ENCODE assay signal across 8 cellular contexts in genomic region chr1:205275133-205275532, GRCh38. TPM values are rescaled to one million over a fixed set of nuclear protein-coding genes. Genes with fewer than 3 reads are reported as not detected.
DNase-seq lines count a peak whose midpoint lies in the region; ATAC-seq and TF ChIP-seq lines count a peak whose summit lies in the region.

No MANE protein-coding gene starts in this region.

- H3K4me2 ChIP-seq in PC-9, result no peak overlapping the region

- H4K20me1 ChIP-seq in PC-9 (ENCODE audit: insufficient read depth), result no peaks in the 10 kb centered on the region

- H3K27me3 ChIP-seq in stomach (no peaks in the 10 kb centered on the region), PC-9 (ENCODE audit: insufficient read depth, low read depth) (no peaks in the 10 kb centered on the region)

- no TSS peak for BruUV-seq in PC-9 (replicated peaks; lab: Mats Ljungman, UMichigan)

- peaks cover 0 to 13% (median 3%) of the 10 kb centered on the region in 4 donors for H3K36me3 ChIP-seq in stomach
- no peaks in the 10 kb centered on the region for H3K36me3 ChIP-seq in PC-9 (ENCODE audit: low read depth)

- intact Hi-C loops in stomach (cut with DNase I; ENCODE audit: low total_unique reads), result no loop called here
- intact Hi-C loops in PC-9 (cut with micrococcal nuclease; ENCODE audit: unreplicated experiment), result no loop called here

- no peak overlapping the region for H3K4me3 Mint-ChIP-seq in effector memory CD8-positive, alpha-beta T cell

- no peaks in the 10 kb centered on the region for H3K9me3 Mint-ChIP-seq in effector memory CD8-positive, alpha-beta T cell

- no peak overlapping the region for H2AFZ ChIP-seq in PC-9

- H3K4me1 Mint-ChIP-seq in effector memory CD8-positive, alpha-beta T cell (ENCODE audit: low read depth in 2 of 2), result peaks cover 28 to 35% of the 10 kb centered on the region in 2 donors

- peaks cover 5% of the 10 kb centered on the region for H3K36me3 Mint-ChIP-seq in effector memory CD8-positive, alpha-beta T cell (ENCODE audit: insufficient read depth)

- POLR2A ChIA-PET in PC-9 (lab: Charles Lee; ENCODE audit: unreplicated experiment), result no interaction called here

- H3K4me3 ChIP-seq in stomach (no peak overlapping the region), PC-9 (no peak overlapping the region)

- peak overlapping the region in 2 of 5 donors; percentile 31 to 50 for H3K27ac ChIP-seq in stomach
- no peak overlapping the region for H3K27ac ChIP-seq in PC-9

- no peaks in the 10 kb centered on the region for H3K9me2 ChIP-seq in PC-9 (ENCODE audit: insufficient read depth)

- H3F3A ChIP-seq in PC-9 (ENCODE audit: insufficient read depth, low read depth), result no peaks in the 10 kb centered on the region

- peak in 1 of 7 experiments; percentile 24 for TF ChIP-seq CTCF in stomach (IDR thresholded peaks at IDR 0.05)
- no peak for TF ChIP-seq CTCF in PC-9 (conservative IDR thresholded peaks at IDR 0.05)

- no peak for TF ChIP-seq POLR2A in stomach (IDR thresholded peaks at IDR 0.05)

- WGBS in stomach, 5 donors, result 28 to 59% (median 49%) methylated on average over 3 of the region's 3 CpGs

- no peak for TF ChIP-seq EP300 in stomach (IDR thresholded peaks at IDR 0.05)

- H3K4me1 ChIP-seq in stomach, result peaks cover 12 to 47% (median 35%) of the 10 kb centered on the region in 4 donors
- peaks cover 5% of the 10 kb centered on the region for H3K4me1 ChIP-seq in PC-9 (replicated peaks; ENCODE audit: insufficient read depth)

- H3K9me3 ChIP-seq in stomach (no peaks in the 10 kb centered on the region), PC-9 (ENCODE audit: insufficient read depth, low read depth) (no peaks in the 10 kb centered on the region)

- no peaks in the 10 kb centered on the region for H3K27me3 Mint-ChIP-seq in effector memory CD8-positive, alpha-beta T cell

- no peaks in the 10 kb centered on the region for H3K79me2 ChIP-seq in PC-9 (ENCODE audit: low read depth)

- no peak overlapping the region for H3K27ac Mint-ChIP-seq in effector memory CD8-positive, alpha-beta T cell

- ATAC-seq in effector memory CD8-positive, alpha-beta T cell (replicated peaks), result peak; percentile 27
- ATAC-seq in stimulated activated naive CD8-positive, alpha-beta T cell treated with anti-CD3 and anti-CD28 coated beads, Interleukin-15, Interleukin-2, amounts not matched to agents 100 U/mL and 50 U/mL, for 24 hours, result no peak
- no peak for ATAC-seq in GM19397 (IDR thresholded peaks at IDR 0.05; ENCODE audit: unreplicated experiment)

- CTCF ChIA-PET in PC-9 (lab: Charles Lee), result interaction anchor here (0.8 to 3.5 kb wide), 3 partner anchors 42 to 62 kb away, joined by 3 to 69 read pairs (median 3); no protein-coding TSS in a partner anchor

- DNase-seq in activated effector memory CD4-positive, alpha-beta T cell treated with Interleukin-2 at 50 U/mL for 16 hours, result peak; percentile 39
- DNase-seq in activated effector memory CD4-positive, alpha-beta T cell treated with anti-CD3 and anti-CD28 coated beads, Interleukin-2, amount 50 U/mL, for 16 hours, result no peak
- DNase-seq in NCI-H345 treated with DMSO at 0.1 percent for 48 hours (lab: John Stamatoyannopoulos, UW; ENCODE audit: unreplicated experiment) (peak; percentile 73), stomach (peak; percentile 88), PC-9 (no peak)
- no peak for DNase-seq in effector memory CD8-positive, alpha-beta T cell
- no peak for DNase-seq in stimulated activated naive CD8-positive, alpha-beta T cell treated with anti-CD3 and anti-CD28 coated beads, Interleukin-15, Interleukin-2, amounts not matched to agents 100 U/mL and 50 U/mL, for 24 hours

RNA-seq across cellular contexts. Expression of gene NUAK2, which starts 46.4 kb away (rescaled TPM):
- total RNA-seq in stomach, result 10 to 100 TPM in 1 of 5 donors, 1 to 10 TPM in 3, under 1 TPM in 1; 0.58 to 16.5 (median 3.1) TPM
- 1 to 10 TPM; 1.2 to 2.7 (median 1.3) TPM for polyA plus RNA-seq in stomach
- 3.8 and 3.9 TPM in 2 replicates for total RNA-seq in PC-9 (2021)

RNA-seq across cellular contexts. Expression of gene TMCC2, which starts 47.4 kb away (rescaled TPM):
- total RNA-seq in stomach (1 to 10 TPM in 2 of 5 donors, under 1 TPM in 1, not detected in 2; 0.45 to 3.1 (median 1.4) TPM), PC-9 (2021) (0.79 and 0.80 TPM in 2 replicates)
- 1 to 10 TPM in 2 of 3 donors, under 1 TPM in 1; 0.78 to 1.8 (median 1.5) TPM for polyA plus RNA-seq in stomach

Comparison
In these comparisons a context has a peak if more than half of its experiments do, and no peak if none do; other contexts are left out.
1. DNase-seq: peak in activated effector memory CD4-positive, alpha-beta T cell treated with Interleukin-2 at 50 U/mL for 16 hours (single experiment), NCI-H345 treated with DMSO at 0.1 percent for 48 hours (single experiment) and stomach (single experiment); none in activated effector memory CD4-positive, alpha-beta T cell treated with anti-CD3 and anti-CD28 coated beads, Interleukin-2, amount 50 U/mL, for 16 hours (single experiment), effector memory CD8-positive, alpha-beta T cell (0 of 3), stimulated activated naive CD8-positive, alpha-beta T cell treated with anti-CD3 and anti-CD28 coated beads, Interleukin-15, Interleukin-2, amounts not matched to agents 100 U/mL and 50 U/mL, for 24 hours (single experiment) and PC-9 (0 of 2).